ENCODE assay signal across 1 cellular context in the genomic region with DNA sequence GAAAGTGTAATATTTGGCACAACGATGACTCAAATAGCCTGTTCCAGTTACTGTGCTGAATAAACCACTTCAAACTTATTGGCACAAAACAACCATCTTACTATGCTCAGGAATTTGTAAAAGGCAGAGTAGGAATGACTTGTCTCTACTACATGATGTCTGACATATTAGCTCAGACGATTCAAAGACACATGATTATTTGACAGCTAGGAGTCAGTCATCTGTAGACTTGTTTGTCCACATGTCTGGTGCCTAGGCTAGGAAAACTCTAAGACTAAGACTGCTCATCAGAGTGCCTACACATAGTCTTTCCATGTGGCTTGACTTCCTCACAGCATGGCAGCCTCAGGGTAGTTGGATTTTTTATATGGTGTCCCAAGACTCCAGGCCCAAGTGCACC.
TF ChIP-seq lines count a peak whose summit lies in the region.

No MANE protein-coding gene starts in this region.

TF ChIP-seq in A549, 52 proteins besides CTCF, POLR2A, EP300 and RAD21 (continued from another document):
- TF ChIP-seq HEYL (CRISPR knock-in tag; IDR thresholded peaks at IDR 0.05) (no peak), ATOH8 (CRISPR knock-in tag; IDR thresholded peaks at IDR 0.05; ENCODE audit: low read depth) (no peak), CHD2 (IDR thresholded peaks at IDR 0.05; ENCODE audit: low read length, partially characterized antibody) (no peak)
- TF ChIP-seq, protein P1, sequence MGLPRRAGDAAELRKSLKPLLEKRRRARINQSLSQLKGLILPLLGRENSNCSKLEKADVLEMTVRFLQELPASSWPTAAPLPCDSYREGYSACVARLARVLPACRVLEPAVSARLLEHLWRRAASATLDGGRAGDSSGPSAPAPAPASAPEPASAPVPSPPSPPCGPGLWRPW (IDR thresholded peaks at IDR 0.05) = no peak
